8 cellular contexts compared by ENCODE assay signal in the genomic region with DNA sequence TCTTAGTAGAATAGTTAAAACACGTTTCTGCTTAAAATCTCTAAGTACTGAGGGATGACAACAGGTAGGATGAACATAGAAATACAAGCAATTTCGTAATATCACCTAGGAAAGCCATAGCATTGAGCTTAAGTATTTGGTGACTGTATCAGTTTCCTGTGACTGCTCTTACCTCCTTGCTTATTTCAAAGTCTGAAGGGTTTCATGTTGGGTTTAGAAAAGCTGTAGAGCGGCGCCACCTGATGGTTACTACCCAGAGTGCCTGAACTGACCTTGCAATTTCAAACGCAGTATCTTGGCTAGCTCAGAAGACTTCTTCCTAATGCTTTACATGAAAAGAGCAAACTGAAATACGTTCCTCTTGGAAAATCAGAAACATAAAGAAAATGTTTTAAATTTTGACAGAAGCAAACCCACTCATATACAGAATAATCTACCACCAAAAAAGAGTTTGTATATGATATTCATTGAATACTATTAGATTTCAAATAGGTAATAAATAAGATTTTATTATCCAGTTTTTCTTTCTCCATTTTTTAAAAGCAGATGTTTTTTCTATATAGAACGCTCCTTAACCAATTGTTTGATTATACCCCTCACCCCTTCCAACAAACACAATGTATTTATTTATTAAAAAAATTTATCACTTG.
DNase-seq lines count a peak whose midpoint lies in the region; FAIRE-seq and TF ChIP-seq lines count a peak whose summit lies in the region.

No MANE protein-coding gene starts in this region.

- CTCF ChIA-PET in activated CD4-positive, alpha-beta memory T cell treated with anti-CD3 and anti-CD28 coated beads, Interleukin-2, amount 10 ng/mL, durations not matched to agents 7 days and 5 days (lab: Charles Lee), result interaction anchor here (0.6 to 6.7 kb wide), 59 partner anchors 9 to 438 kb away, joined by 3 to 153 read pairs (median 5); a partner anchor contains a TSS
- CTCF ChIA-PET in endothelial cell of umbilical vein (lab: Charles Lee), result interaction anchor here (0.5 to 8.6 kb wide), 45 partner anchors 8 to 587 kb away, joined by 3 to 160 read pairs (median 4); a partner anchor contains a TSS

- no peaks in the 10 kb centered on the region for H3K79me2 ChIP-seq in endothelial cell of umbilical vein (ENCODE audit: control insufficient read depth, insufficient read depth, low read length)

- intact Hi-C loops in endothelial cell of umbilical vein (cut with micrococcal nuclease), result loop anchor here (1.0 to 10.0 kb wide), 6 partner anchors 52 to 303 kb away; a partner anchor contains a TSS

- no peaks in the 10 kb centered on the region for H3K36me3 ChIP-seq in endothelial cell of umbilical vein (ENCODE audit: control insufficient read depth in 2 of 2, extremely low read depth in 1 of 2, insufficient read depth in 2 of 2, low read length in 2 of 2)

- no peak overlapping the region for H3K4me2 ChIP-seq in endothelial cell of umbilical vein (ENCODE audit: insufficient read depth, low read length)

- H3K4me3 Mint-ChIP-seq in activated CD4-positive, alpha-beta memory T cell treated with anti-CD3 and anti-CD28 coated beads, Interleukin-2, amount 10 ng/mL, durations not matched to agents 7 days and 5 days, result no peak overlapping the region
- H3K4me3 Mint-ChIP-seq in stimulated activated naive CD8-positive, alpha-beta T cell treated with anti-CD3 and anti-CD28 coated beads, Interleukin-15, Interleukin-2, amounts not matched to agents 100 ng/mL and 50 ng/mL, for 24 hours, result no peak overlapping the region

- peak; percentile 73 for FAIRE-seq in endothelial cell of umbilical vein (lab: Jason Lieb, UNC)

- DNase-seq in DMS53 (lab: John Stamatoyannopoulos, UW) (peak; percentile 90), HCEC 1CT (peak; percentile 35), NCI-H748 treated with DMSO at 0.1 percent for 48 hours (lab: John Stamatoyannopoulos, UW) (peak; percentile 80), endothelial cell of umbilical vein (ENCODE audit: low read depth, low spot score) (peak; percentile 66), myocyte (ENCODE audit: low read depth) (peak; percentile 55), NCI-H1105 (lab: John Stamatoyannopoulos, UW) (no peak)
- DNase-seq in activated CD4-positive, alpha-beta memory T cell treated with anti-CD3 and anti-CD28 coated beads, Interleukin-2, amount 10 ng/mL, durations not matched to agents 7 days and 5 days, result peak; percentile 88

- H3K9me3 ChIP-seq in endothelial cell of umbilical vein (replicated peaks; ENCODE audit: control insufficient read depth, insufficient read depth, low read length), result no peaks in the 10 kb centered on the region

- peak; percentile 39 to 40 for TF ChIP-seq CTCF in endothelial cell of umbilical vein (IDR thresholded peaks at IDR 0.05; ENCODE audit: extremely low read depth in 1 of 2, insufficient read depth in 1 of 2, low read depth in 1 of 2, low read length in 2 of 2)

- no peaks in the 10 kb centered on the region for H4K20me1 ChIP-seq in endothelial cell of umbilical vein (replicated peaks; ENCODE audit: control insufficient read depth, extremely low read depth, insufficient read depth, low read length)

- BruUV-seq in endothelial cell of umbilical vein (replicated peaks; lab: Mats Ljungman, UMichigan), result no TSS peak

- POLR2A ChIA-PET in activated CD4-positive, alpha-beta memory T cell treated with anti-CD3 and anti-CD28 coated beads, Interleukin-2, amount 10 ng/mL, durations not matched to agents 7 days and 5 days (lab: Charles Lee), result interaction anchor here (0.7 to 6.4 kb wide), 26 partner anchors 8 to 296 kb away, joined by 3 to 59 read pairs (median 4); a partner anchor contains a TSS
- POLR2A ChIA-PET in endothelial cell of umbilical vein (lab: Charles Lee), result no interaction called here

- peaks cover 16% of the 10 kb centered on the region for H3K36me3 Mint-ChIP-seq in activated CD4-positive, alpha-beta memory T cell treated with anti-CD3 and anti-CD28 coated beads, Interleukin-2, amount 10 ng/mL, durations not matched to agents 7 days and 5 days (ENCODE audit: low read depth)
- no peaks in the 10 kb centered on the region for H3K36me3 Mint-ChIP-seq in stimulated activated naive CD8-positive, alpha-beta T cell treated with anti-CD3 and anti-CD28 coated beads, Interleukin-15, Interleukin-2, amounts not matched to agents 100 ng/mL and 50 ng/mL, for 24 hours (ENCODE audit: low read depth)

- H3K27me3 ChIP-seq in endothelial cell of umbilical vein (ENCODE audit: control insufficient read depth in 2 of 2, insufficient read depth in 2 of 2, low read length in 2 of 2), result no peaks in the 10 kb centered on the region

- H3K9ac ChIP-seq in endothelial cell of umbilical vein (replicated peaks; ENCODE audit: extremely low read depth, insufficient read depth, low read length), result no peak overlapping the region

- H3K4me3 ChIP-seq in endothelial cell of umbilical vein (replicated peaks in 1 of 3; ENCODE audit: insufficient read depth in 1 of 3, low read depth in 1 of 3, low read length in 3 of 3), result no peak overlapping the region

- dilution Hi-C loops in endothelial cell of umbilical vein (cut with MboI; ENCODE audit: extremely low pct_ligation_motif_present, low sequenced_read_pairs), result no loop called here

- H2AFZ ChIP-seq in endothelial cell of umbilical vein (ENCODE audit: low read depth, low read length), result no peak overlapping the region

- H3K9me3 Mint-ChIP-seq in activated CD4-positive, alpha-beta memory T cell treated with anti-CD3 and anti-CD28 coated beads, Interleukin-2, amount 10 ng/mL, durations not matched to agents 7 days and 5 days, result no peaks in the 10 kb centered on the region
- no peaks in the 10 kb centered on the region for H3K9me3 Mint-ChIP-seq in stimulated activated naive CD8-positive, alpha-beta T cell treated with anti-CD3 and anti-CD28 coated beads, Interleukin-15, Interleukin-2, amounts not matched to agents 100 ng/mL and 50 ng/mL, for 24 hours

- peak overlapping the region; percentile 46 for H3K27ac Mint-ChIP-seq in activated CD4-positive, alpha-beta memory T cell treated with anti-CD3 and anti-CD28 coated beads, Interleukin-2, amount 10 ng/mL, durations not matched to agents 7 days and 5 days
- H3K27ac Mint-ChIP-seq in stimulated activated naive CD8-positive, alpha-beta T cell treated with anti-CD3 and anti-CD28 coated beads, Interleukin-15, Interleukin-2, amounts not matched to agents 100 ng/mL and 50 ng/mL, for 24 hours, result peak overlapping the region; percentile 75

- H3K27ac ChIP-seq in endothelial cell of umbilical vein (ENCODE audit: insufficient read depth, low read depth, low read length), result no peak overlapping the region

- no peaks in the 10 kb centered on the region for H3K9me1 ChIP-seq in endothelial cell of umbilical vein (replicated peaks; ENCODE audit: control insufficient read depth, extremely low read depth, insufficient read depth, low read length)

- no peaks in the 10 kb centered on the region for H3K27me3 Mint-ChIP-seq in activated CD4-positive, alpha-beta memory T cell treated with anti-CD3 and anti-CD28 coated beads, Interleukin-2, amount 10 ng/mL, durations not matched to agents 7 days and 5 days
- H3K27me3 Mint-ChIP-seq in stimulated activated naive CD8-positive, alpha-beta T cell treated with anti-CD3 and anti-CD28 coated beads, Interleukin-15, Interleukin-2, amounts not matched to agents 100 ng/mL and 50 ng/mL, for 24 hours, result no peaks in the 10 kb centered on the region

- H3K4me1 ChIP-seq in endothelial cell of umbilical vein (ENCODE audit: control insufficient read depth, extremely low read depth, insufficient read depth, low read length), result no peaks in the 10 kb centered on the region

- peaks cover 45% of the 10 kb centered on the region for H3K4me1 Mint-ChIP-seq in activated CD4-positive, alpha-beta memory T cell treated with anti-CD3 and anti-CD28 coated beads, Interleukin-2, amount 10 ng/mL, durations not matched to agents 7 days and 5 days
- peaks cover 51% of the 10 kb centered on the region for H3K4me1 Mint-ChIP-seq in stimulated activated naive CD8-positive, alpha-beta T cell treated with anti-CD3 and anti-CD28 coated beads, Interleukin-15, Interleukin-2, amounts not matched to agents 100 ng/mL and 50 ng/mL, for 24 hours (ENCODE audit: low read depth)

- TF ChIP-seq POLR2A in endothelial cell of umbilical vein (IDR thresholded peaks at IDR 0.05; ENCODE audit: low read depth, low read length), result no peak

TF ChIP-seq in endothelial cell of umbilical vein, 7 proteins besides CTCF, POLR2A, EP300 and RAD21:
- no peak for TF ChIP-seq EZH2 (IDR thresholded peaks at IDR 0.05; ENCODE audit: borderline replicate concordance, low read depth, low read length, severe bottlenecking)
- TF ChIP-seq, protein P1, sequence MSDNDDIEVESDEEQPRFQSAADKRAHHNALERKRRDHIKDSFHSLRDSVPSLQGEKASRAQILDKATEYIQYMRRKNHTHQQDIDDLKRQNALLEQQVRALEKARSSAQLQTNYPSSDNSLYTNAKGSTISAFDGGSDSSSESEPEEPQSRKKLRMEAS (IDR thresholded peaks at IDR 0.05; ENCODE audit: insufficient read depth, insufficient read length), result no peak
- TF ChIP-seq FOS (IDR thresholded peaks at IDR 0.05; ENCODE audit: borderline replicate concordance, insufficient read depth, low read length), result no peak
- TF ChIP-seq MYC (IDR thresholded peaks at IDR 0.05; ENCODE audit: low read depth, low read length), result no peak
- no peak for TF ChIP-seq POLR2AphosphoS5 (IDR thresholded peaks at IDR 0.05; ENCODE audit: insufficient read depth, low read depth, low read length)
- no peak for TF ChIP-seq GATA2 (IDR thresholded peaks at IDR 0.05; ENCODE audit: insufficient read depth, insufficient read length, low read depth, low read length)
- no peak for TF ChIP-seq JUN (IDR thresholded peaks at IDR 0.05; ENCODE audit: borderline replicate concordance, insufficient read depth, insufficient read length, low read depth)
